ENCODE assay signal across 16 cellular contexts in genomic region chr5:109403469-109403868, GRCh38.
"Had no signal": no experiment of that assay in that cellular context is flagged by ENCODE, and none has a peak within 500 bp of the region (broad histone marks: within the 10 kb centered on the region; RNA-seq: fewer than 3 reads in every experiment).

No MANE protein-coding gene starts in this region.

- H3K27ac Mint-ChIP-seq: activated CD4-positive, alpha-beta memory T cell treated with anti-CD3 and anti-CD28 coated beads for 36 hours had no signal

- ATAC-seq: gastroesophageal sphincter, heart right ventricle, left ventricle myocardium superior, psoas muscle, right cardiac atrium, upper lobe of right lung had no signal

- H3K27me3 Mint-ChIP-seq: activated CD4-positive, alpha-beta memory T cell treated with anti-CD3 and anti-CD28 coated beads for 36 hours had no signal

- H3K36me3 ChIP-seq: gastroesophageal sphincter, ovary, thoracic aorta, upper lobe of right lung had no signal

- H3K4me3 ChIP-seq: esophagus muscularis mucosa, gastroesophageal sphincter, heart right ventricle, ovary, psoas muscle, thoracic aorta, upper lobe of right lung had no signal

- H3K9me3 ChIP-seq: esophagus muscularis mucosa, gastroesophageal sphincter, ovary, psoas muscle, thoracic aorta, upper lobe of right lung had no signal

- DNase-seq: activated CD4-positive, alpha-beta memory T cell treated with anti-CD3 and anti-CD28 coated beads for 36 hours; activated CD4-positive, alpha-beta T cell treated with anti-CD3 and anti-CD28 coated beads for 1 hour; activated gamma-delta T cell; activated T-cell treated with anti-CD3 and anti-CD28 coated beads, Interleukin-2, amount 50 U/mL, for 1 hour; anterior cingulate cortex; cerebellar nuclear complex; cortex of kidney; heart right ventricle; left ventricle myocardium superior; ovary; psoas muscle; right cardiac atrium; upper lobe of right lung had no signal

- H3K27me3 ChIP-seq: esophagus muscularis mucosa, gastroesophageal sphincter, heart right ventricle, ovary, upper lobe of right lung had no signal

- H3K4me3 Mint-ChIP-seq: activated CD4-positive, alpha-beta memory T cell treated with anti-CD3 and anti-CD28 coated beads for 36 hours had no signal

- H3K27ac ChIP-seq: heart right ventricle, ovary, psoas muscle, thoracic aorta, upper lobe of right lung had no signal

- H3K9me3 Mint-ChIP-seq: activated CD4-positive, alpha-beta memory T cell treated with anti-CD3 and anti-CD28 coated beads for 36 hours had no signal
